ENCODE assay signal across 8 cellular contexts in genomic region chr1:226912587-226913176, GRCh38. TPM values are rescaled to one million over a fixed set of nuclear protein-coding genes. Genes with fewer than 3 reads are reported as not detected.
DNase-seq lines count a peak whose midpoint lies in the region; ATAC-seq, FAIRE-seq and TF ChIP-seq lines count a peak whose summit lies in the region.

No MANE protein-coding gene starts in this region.

- H4K20me1 ChIP-seq in OCI-LY1 (ENCODE audit: insufficient read depth, low read length) (no peaks in the 10 kb centered on the region), astrocyte (ENCODE audit: insufficient read depth, low read length) (no peaks in the 10 kb centered on the region)

- ATAC-seq in HG02623 (IDR thresholded peaks at IDR 0.05; ENCODE audit: unreplicated experiment): peak; percentile 49

- peaks cover 3% of the 10 kb centered on the region for H3K36me3 Mint-ChIP-seq in astrocyte (ENCODE audit: low read depth, unreplicated experiment)

- in situ Hi-C loops in KBM-7 (cut with MboI; ENCODE audit: low pct_unique_long_range_greater_than_20kb, low sequenced_read_pairs): no loop called here

- H3K4me1 Mint-ChIP-seq in astrocyte (ENCODE audit: low read depth, unreplicated experiment): no peaks in the 10 kb centered on the region

- no peak overlapping the region for H3K27ac ChIP-seq in OCI-LY1 (ENCODE audit: low read depth, low read length, poor library complexity, severe bottlenecking)
- no peak overlapping the region for H3K27ac ChIP-seq in astrocyte (ENCODE audit: low read depth, low read length)
- H3K27ac ChIP-seq in iPS DF 6.9 (ENCODE audit: low read length): no peak overlapping the region

- no CpG with 5 or more reads among the region's 13 CpGs for WGBS in iPS DF 6.9 (ENCODE audit: insufficient coverage, insufficient read length)

- H3K9me3 Mint-ChIP-seq in astrocyte (ENCODE audit: unreplicated experiment): no peaks in the 10 kb centered on the region

- H3K9me2 ChIP-seq in OCI-LY1 (ENCODE audit: low read depth, low read length): no peaks in the 10 kb centered on the region

- H3K4me3 ChIP-seq in GM12865 (ENCODE audit: low read depth, low read length) (no peak overlapping the region), OCI-LY1 (ENCODE audit: low read depth, low read length, poor library complexity, severe bottlenecking) (no peak overlapping the region), astrocyte (ENCODE audit: insufficient read depth, low read depth, low read length) (no peak overlapping the region), iPS DF 6.9 (ENCODE audit: low read length) (no peak overlapping the region)

- H3K4me2 ChIP-seq in OCI-LY1 (ENCODE audit: low read length): no peak overlapping the region
- no peak overlapping the region for H3K4me2 ChIP-seq in astrocyte (ENCODE audit: low read length)

- peak; percentile 57 for TF ChIP-seq CTCF in GM12865 (IDR thresholded peaks at IDR 0.05; ENCODE audit: insufficient read depth, low read depth, low read length, missing control alignments)
- peak; percentile 77 for TF ChIP-seq CTCF in OCI-LY1 (IDR thresholded peaks at IDR 0.05; ENCODE audit: low read length)
- peak; percentile 28 for TF ChIP-seq CTCF in astrocyte (IDR thresholded peaks at IDR 0.05; ENCODE audit: insufficient read depth, low read depth, low read length)

- H3K27ac Mint-ChIP-seq in astrocyte (ENCODE audit: unreplicated experiment): no peak overlapping the region

- no peak for FAIRE-seq in astrocyte (lab: Jason Lieb, UNC)

- no peaks in the 10 kb centered on the region for H3F3A ChIP-seq in OCI-LY1 (ENCODE audit: insufficient read depth, low read length)

- no peak overlapping the region for H3K9ac ChIP-seq in OCI-LY1 (ENCODE audit: low read length)
- no peak overlapping the region for H3K9ac ChIP-seq in astrocyte (ENCODE audit: low read length)

- no peaks in the 10 kb centered on the region for H3K9me3 ChIP-seq in OCI-LY1 (ENCODE audit: low read length)
- H3K9me3 ChIP-seq in astrocyte (ENCODE audit: insufficient read depth, low read depth, low read length): no peaks in the 10 kb centered on the region
- no peaks in the 10 kb centered on the region for H3K9me3 ChIP-seq in iPS DF 6.9 (ENCODE audit: control insufficient read depth, insufficient read depth, low read length)

- peaks cover 4% of the 10 kb centered on the region; the same call in 1 of the 2 replicates for H3K27me3 ChIP-seq in OCI-LY1 (ENCODE audit: insufficient read depth, low read length)
- no peaks in the 10 kb centered on the region for H3K27me3 ChIP-seq in astrocyte (ENCODE audit: insufficient read depth, low read length)
- H3K27me3 ChIP-seq in iPS DF 6.9 (ENCODE audit: control insufficient read depth, insufficient read depth, low read length): no peaks in the 10 kb centered on the region

- H2AFZ ChIP-seq in OCI-LY1 (ENCODE audit: low read length): no peak overlapping the region
- peak overlapping the region; percentile 62 for H2AFZ ChIP-seq in astrocyte (ENCODE audit: low read depth, low read length)

- H3K79me2 ChIP-seq in OCI-LY1 (ENCODE audit: insufficient read depth, low read length) (no peaks in the 10 kb centered on the region), astrocyte (ENCODE audit: insufficient read depth, low read length) (no peaks in the 10 kb centered on the region)

- DNase-seq in GM12865 (ENCODE audit: low read depth) (peak; percentile 75), astrocyte (ENCODE audit: low read depth) (no peak), iPS DF 6.9 (ENCODE audit: low read depth, low spot score) (peak; percentile 45), NCI-H226 (no peak), KBM-7 (no peak)
- DNase-seq in stimulated activated CD4-positive, alpha-beta T cell treated with anti-CD3 and anti-CD28 coated beads, Interleukin-1b, Interleukin-23, amount 100 ng/mL, for 4 hours (ENCODE audit: low read depth in 2 of 2): peak; percentile 17 to 32

- H3K4me3 Mint-ChIP-seq in astrocyte (ENCODE audit: unreplicated experiment): no peak overlapping the region

- H3K36me3 ChIP-seq in OCI-LY1 (ENCODE audit: insufficient read depth, low read length) (no peaks in the 10 kb centered on the region), astrocyte (ENCODE audit: insufficient read depth, low read length) (no peaks in the 10 kb centered on the region), iPS DF 6.9 (ENCODE audit: control insufficient read depth, insufficient read depth, low read length) (no peaks in the 10 kb centered on the region)

- H3K27me3 Mint-ChIP-seq in astrocyte (ENCODE audit: low read depth, unreplicated experiment): no peaks in the 10 kb centered on the region

- H3K4me1 ChIP-seq in OCI-LY1 (ENCODE audit: insufficient read depth, low read length, severe bottlenecking) (no peaks in the 10 kb centered on the region), astrocyte (ENCODE audit: insufficient read depth, low read length) (no peaks in the 10 kb centered on the region), iPS DF 6.9 (ENCODE audit: control insufficient read depth, insufficient read depth, low read length) (no peaks in the 10 kb centered on the region)

RNA-seq across cellular contexts. Expression of gene COQ8A, which starts 27.4 kb away (rescaled TPM):
- 8.2 and 8.4 TPM in 2 replicates for total RNA-seq in astrocyte

RNA-seq across cellular contexts. Expression of gene PSEN2, which starts 42.3 kb away (rescaled TPM):
- total RNA-seq in astrocyte: 8.9 and 12.4 TPM in 2 replicates

Comparison
In these comparisons a context has a peak if more than half of its experiments do, and no peak if none do; other contexts are left out.
1. DNase-seq: peak in GM12865 (single experiment), iPS DF 6.9 (single experiment) and stimulated activated CD4-positive, alpha-beta T cell treated with anti-CD3 and anti-CD28 coated beads, Interleukin-1b, Interleukin-23, amount 100 ng/mL, for 4 hours (2 of 2); none in astrocyte (single experiment), NCI-H226 (single experiment) and KBM-7 (single experiment).
2. Peak in every context shown above with its lines, with median percentiles within 50 percentile points of each other: CTCF ChIP-seq.